11 cellular contexts compared by ENCODE assay signal in genomic region chr11:3157381-3158130, GRCh38. TPM values are rescaled to one million over a fixed set of nuclear protein-coding genes. Genes with fewer than 3 reads are reported as not detected.
DNase-seq lines count a peak whose midpoint lies in the region; ATAC-seq, FAIRE-seq and TF ChIP-seq lines count a peak whose summit lies in the region.
"Had no signal": no experiment of that assay in that cellular context is flagged by ENCODE, and none has a peak within 500 bp of the region (broad histone marks: within the 10 kb centered on the region; RNA-seq: fewer than 3 reads in every experiment).

No MANE protein-coding gene starts in this region.

- ATAC-seq in left cardiac atrium (no peak), HG03045 (IDR thresholded peaks at IDR 0.05; ENCODE audit: unreplicated experiment) (no peak), GM19397 (IDR thresholded peaks at IDR 0.05; ENCODE audit: unreplicated experiment) (no peak)

- peak; percentile 46 for DNase-seq in Daoy (ENCODE audit: low read depth)
- DNase-seq in RCC 7860 (ENCODE audit: low spot score) = peak; percentile 49
- peak; percentile 18 for DNase-seq in left cardiac atrium
- peak; percentile 80 for DNase-seq in spleen
- no peak for DNase-seq in stimulated activated naive CD4-positive, alpha-beta T cell (lab: John Stamatoyannopoulos, UW)
- DNase-seq in activated CD4-positive, alpha-beta T cell treated with anti-CD3 and anti-CD28 coated beads for 4 hours = no peak
- DNase-seq: Calu3 had no signal

- no peak overlapping the region for H3K4me3 ChIP-seq in spleen

- FAIRE-seq in RCC 7860 (lab: Jason Lieb, UNC) = peak; percentile 10
- FAIRE-seq: GM12891 had no signal

- H3K27ac ChIP-seq in spleen = peak overlapping the region in 3 of 8 donors; percentile 24 to 80 (median 79)

- H3K27me3 ChIP-seq in spleen (replicated peaks in 1 of 7) = peaks cover 0 to 8% (median 0%) of the 10 kb centered on the region in 7 donors
- H3K27me3 ChIP-seq: Peyer's patch had no signal

- H3K4me1 ChIP-seq in spleen = peaks cover 7 to 99% (median 55%) of the 10 kb centered on the region in 6 donors

- peaks cover 0 to 3% (median 0%) of the 10 kb centered on the region in 6 donors for H3K36me3 ChIP-seq in spleen
- H3K36me3 ChIP-seq: Peyer's patch had no signal

- TF ChIP-seq CTCF in spleen (IDR thresholded peaks at IDR 0.05 in 8 of 11, conservative IDR thresholded peaks at IDR 0.05 in 3 of 11) = no peak

- no peak for TF ChIP-seq POLR2A in spleen (IDR thresholded peaks at IDR 0.05)

- WGBS in spleen, 5 donors = 63 to 86% (median 70%) methylated on average over 11 to 22 of the region's 22 CpGs

- intact Hi-C loops in left cardiac atrium (cut with DNase I) = no loop called here
- intact Hi-C loops in spleen (cut with DNase I; ENCODE audit: low total_unique reads) = no loop called here

- no peaks in the 10 kb centered on the region for H3K9me3 ChIP-seq in spleen
- H3K9me3 ChIP-seq: Peyer's patch had no signal

RNA-seq across cellular contexts. Expression of gene OSBPL5, which starts 7.6 kb away (rescaled TPM):
- total RNA-seq in Daoy (2014; rRNA removed; shearing (Covaris generic)) = 4.1 and 6.5 TPM in 2 replicates
- total RNA-seq in left cardiac atrium = 10 to 100 TPM; 17.3 to 21.0 TPM
- total RNA-seq in spleen = 10 to 100 TPM; 37.2 to 91.2 (median 73.3) TPM
- polyA plus RNA-seq in spleen = 10 to 100 TPM in 2 of 3 donors, 1 to 10 TPM in 1; 5.1 to 21.6 (median 10.7) TPM

Comparison
In these comparisons a context has a peak if more than half of its experiments do, and no peak if none do; other contexts are left out.
1. DNase-seq: peak in Daoy (single experiment), RCC 7860 (single experiment), left cardiac atrium (single experiment) and spleen (single experiment); none in stimulated activated naive CD4-positive, alpha-beta T cell (0 of 6) and activated CD4-positive, alpha-beta T cell treated with anti-CD3 and anti-CD28 coated beads for 4 hours (0 of 2).